Comparison of ENCODE assay signal across 2 cellular contexts in the genomic region with DNA sequence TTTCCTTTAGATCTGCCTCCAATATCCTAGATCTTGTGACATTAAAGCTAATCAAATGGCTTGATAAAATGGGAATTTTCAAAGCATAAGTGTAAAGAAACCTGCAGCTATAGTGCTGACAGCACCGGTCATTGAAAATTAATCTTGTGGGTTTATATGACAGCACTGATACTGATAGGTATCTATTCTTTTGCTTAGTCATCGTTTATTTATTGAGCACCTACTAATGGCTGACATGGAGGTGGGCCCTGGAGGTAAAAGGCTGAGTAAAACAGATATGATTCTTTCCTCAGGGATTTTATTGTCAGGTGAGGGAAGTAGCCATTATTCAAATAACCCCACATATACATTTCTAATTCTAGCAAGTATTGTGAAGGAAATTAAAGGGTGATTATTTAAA.
TF ChIP-seq lines count a peak whose summit lies in the region.

No MANE protein-coding gene starts in this region.

TF ChIP-seq in HepG2, 621 proteins besides CTCF, POLR2A, EP300 and RAD21 (continued from another document):
- TF ChIP-seq TRIM22 (IDR thresholded peaks at IDR 0.05): no peak

TF ChIP-seq in K562, 482 proteins besides CTCF, POLR2A, EP300 and RAD21 (continued from another document):
- TF ChIP-seq HDAC6 (IDR thresholded peaks at IDR 0.05; ENCODE audit: low read depth, low read length) (no peak), STAT6 (CRISPR knock-in tag; IDR thresholded peaks at IDR 0.05) (no peak), C11orf30 (IDR thresholded peaks at IDR 0.05; ENCODE audit: low read depth) (peak; percentile 48; the same call in 1 of the 2 replicates), ERF (CRISPR knock-in tag; IDR thresholded peaks at IDR 0.05) (no peak)
- TF ChIP-seq, protein P1, sequence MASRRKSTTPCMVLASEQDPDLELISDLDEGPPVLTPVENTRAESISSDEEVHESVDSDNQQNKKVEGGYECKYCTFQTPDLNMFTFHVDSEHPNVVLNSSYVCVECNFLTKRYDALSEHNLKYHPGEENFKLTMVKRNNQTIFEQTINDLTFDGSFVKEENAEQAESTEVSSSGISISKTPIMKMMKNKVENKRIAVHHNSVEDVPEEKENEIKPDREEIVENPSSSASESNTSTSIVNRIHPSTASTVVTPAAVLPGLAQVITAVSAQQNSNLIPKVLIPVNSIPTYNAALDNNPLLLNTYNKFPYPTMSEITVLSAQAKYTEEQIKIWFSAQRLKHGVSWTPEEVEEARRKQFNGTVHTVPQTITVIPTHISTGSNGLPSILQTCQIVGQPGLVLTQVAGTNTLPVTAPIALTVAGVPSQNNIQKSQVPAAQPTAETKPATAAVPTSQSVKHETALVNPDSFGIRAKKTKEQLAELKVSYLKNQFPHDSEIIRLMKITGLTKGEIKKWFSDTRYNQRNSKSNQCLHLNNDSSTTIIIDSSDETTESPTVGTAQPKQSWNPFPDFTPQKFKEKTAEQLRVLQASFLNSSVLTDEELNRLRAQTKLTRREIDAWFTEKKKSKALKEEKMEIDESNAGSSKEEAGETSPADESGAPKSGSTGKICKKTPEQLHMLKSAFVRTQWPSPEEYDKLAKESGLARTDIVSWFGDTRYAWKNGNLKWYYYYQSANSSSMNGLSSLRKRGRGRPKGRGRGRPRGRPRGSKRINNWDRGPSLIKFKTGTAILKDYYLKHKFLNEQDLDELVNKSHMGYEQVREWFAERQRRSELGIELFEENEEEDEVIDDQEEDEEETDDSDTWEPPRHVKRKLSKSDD (conservative IDR thresholded peaks at IDR 0.05; ENCODE audit: low read length): no peak
